ENCODE assay signal across 8 cellular contexts in genomic region chr2:199463000-199463692, GRCh38. TPM values are rescaled to one million over a fixed set of nuclear protein-coding genes. Genes with fewer than 3 reads are reported as not detected.
A peak's percentile ranks its signal among the peaks of the same experiment; 100 is the strongest.
DNase-seq lines count a peak whose midpoint lies in the region; ATAC-seq and TF ChIP-seq lines count a peak whose summit lies in the region.

No MANE protein-coding gene starts in this region.

- peaks cover 72 to 83% (median 75%) of the 10 kb centered on the region in 3 donors for H3K27me3 ChIP-seq in skeletal muscle tissue (ENCODE audit: control insufficient read depth in 3 of 3, insufficient read depth in 3 of 3, low read length in 3 of 3)

- POLR2A ChIA-PET in RWPE1 (lab: Yijun Ruan, JAX; ENCODE audit: low non-redundant PET) = no interaction called here

- peaks cover 19 to 30% (median 20%) of the 10 kb centered on the region in 3 donors for H3K4me1 ChIP-seq in skeletal muscle tissue (ENCODE audit: control insufficient read depth in 3 of 3, insufficient read depth in 3 of 3, low read length in 3 of 3)

- no peaks in the 10 kb centered on the region for H3K36me3 ChIP-seq in skeletal muscle tissue (ENCODE audit: control insufficient read depth in 3 of 3, insufficient read depth in 3 of 3, low read length in 3 of 3)

- DNase-seq in NCI-H82 (lab: John Stamatoyannopoulos, UW) = peak; percentile 67
- no peak for DNase-seq in NCI-H82 treated with DMSO at 0.1 percent for 48 hours (lab: John Stamatoyannopoulos, UW; ENCODE audit: unreplicated experiment)
- DNase-seq in RWPE1 (ENCODE audit: low spot score) = peak; percentile 70
- DNase-seq in cardiac fibroblast (ENCODE audit: low read depth in 2 of 2) = peak; percentile 42 to 59
- DNase-seq in inferior parietal cortex (ENCODE audit: extremely low spot score) = peak; percentile 62
- DNase-seq in GM19238 (ENCODE audit: insufficient read length, low spot score) = no peak

- ATAC-seq in HG03521 (IDR thresholded peaks at IDR 0.05; ENCODE audit: unreplicated experiment) = peak; percentile 52

- no peaks in the 10 kb centered on the region for H3K9me3 ChIP-seq in skeletal muscle tissue (ENCODE audit: control insufficient read depth in 3 of 3, low read length in 3 of 3)

- CTCF ChIA-PET in RWPE1 (lab: Yijun Ruan, JAX) = interaction anchor here (0.6 to 1.0 kb wide), 6 partner anchors 8 to 1148 kb away, joined by 3 to 4 read pairs (median 3); no protein-coding TSS in a partner anchor

- TF ChIP-seq CTCF in RWPE1 (conservative IDR thresholded peaks at IDR 0.05; ENCODE audit: low read depth) (peak; percentile 88), cardiac fibroblast (IDR thresholded peaks at IDR 0.05; ENCODE audit: low read depth, low read length) (peak; percentile 65)

- H3K27ac ChIP-seq in RWPE1 = peak overlapping the region; percentile 62
- H3K27ac ChIP-seq in skeletal muscle tissue (ENCODE audit: low read depth, low read length) = no peak overlapping the region

- H3K4me3 ChIP-seq in cardiac fibroblast (replicated peaks in 1 of 2; ENCODE audit: low read depth in 2 of 2, low read length in 2 of 2) (peak overlapping the region; percentile 30 to 58), skeletal muscle tissue (ENCODE audit: low read length in 3 of 3) (peak overlapping the region; percentile 62 to 73 (median 71))

- peak overlapping the region in 2 of 3 donors; percentile 62 to 76 for H3K9ac ChIP-seq in skeletal muscle tissue (ENCODE audit: low read depth in 1 of 3, low read length in 3 of 3)

RNA-seq across cellular contexts. Expression of gene SATB2, which starts 5.4 kb away (rescaled TPM):
- total RNA-seq in skeletal muscle tissue = 3.7 TPM

Comparison
In these comparisons a context has a peak if more than half of its experiments do, and no peak if none do; other contexts are left out.
1. DNase-seq: peak in NCI-H82 (single experiment), RWPE1 (single experiment), cardiac fibroblast (2 of 2) and inferior parietal cortex (single experiment); none in NCI-H82 treated with DMSO at 0.1 percent for 48 hours (single experiment) and GM19238 (single experiment).